Comparison of ENCODE assay signal across 16 cellular contexts in the genomic region with DNA sequence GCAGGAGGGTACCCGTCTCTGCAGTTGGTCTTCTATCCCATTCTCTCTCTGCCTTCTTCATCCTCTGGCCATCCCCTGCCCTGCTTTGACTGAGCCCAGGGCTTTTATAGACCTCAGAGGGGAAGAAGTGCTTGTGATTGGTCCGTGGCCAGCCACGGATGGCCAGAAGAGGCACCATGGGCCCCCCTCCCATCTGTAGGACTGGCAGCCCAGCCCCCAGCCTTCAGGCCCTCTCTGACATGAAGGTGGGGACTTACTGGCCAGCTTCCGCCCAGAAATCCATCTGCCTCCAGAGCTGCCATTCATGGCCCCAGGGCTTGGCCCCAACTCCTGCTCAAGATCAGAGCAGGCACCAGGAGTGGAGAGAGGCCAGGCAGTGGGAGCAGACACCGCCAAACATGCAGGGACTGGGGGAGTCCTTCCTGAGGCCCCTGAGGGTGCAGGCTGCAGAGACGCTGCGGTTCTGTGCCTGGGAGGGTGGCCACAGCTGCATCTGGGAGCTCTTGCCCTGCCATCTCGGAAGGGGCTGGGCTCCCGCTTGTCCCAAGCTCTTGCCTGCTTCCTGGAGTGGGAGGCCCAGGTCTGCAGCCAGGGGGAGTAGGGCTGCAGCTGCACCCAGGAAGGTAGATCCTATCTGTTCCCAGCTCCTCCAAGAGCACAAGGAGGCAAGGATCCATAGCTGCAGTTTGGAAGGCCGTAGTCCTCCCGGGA.
"Had no signal": no experiment of that assay in that cellular context is flagged by ENCODE, and none has a peak within 500 bp of the region (broad histone marks: within the 10 kb centered on the region; RNA-seq: fewer than 3 reads in every experiment).

No MANE protein-coding gene starts in this region.

- H3K27ac Mint-ChIP-seq: activated T-helper 2 cell treated with anti-CD3 and anti-CD28 coated beads, Interferon-gamma antibody, Interleukin-2, Interleukin-4, amounts not matched to agents 10 μg/mL and 5 μg/mL and 100 μg/mL, durations not matched to agents 14 hours and 24 hours and 36 hours; dendritic cell treated with granulocyte-macrophage colony-stimulating factor and Interleukin-4, amounts not matched to agents 40 ng/mL and 50 ng/mL, for 4 days; effector memory CD8-positive, alpha-beta T cell; naive thymus-derived CD8-positive, alpha-beta T cell had no signal

- H3K36me3 Mint-ChIP-seq: activated naive CD4-positive, alpha-beta T cell treated with anti-CD3 and anti-CD28 coated beads, Interleukin-2, amount 10 ng/mL, durations not matched to agents 7 days and 5 days had no signal

- H3K36me3 ChIP-seq: ascending aorta, breast epithelium had no signal

- H3K27me3 Mint-ChIP-seq: activated naive CD4-positive, alpha-beta T cell treated with anti-CD3 and anti-CD28 coated beads, Interleukin-2, amount 10 ng/mL, durations not matched to agents 7 days and 5 days; dendritic cell treated with granulocyte-macrophage colony-stimulating factor and Interleukin-4, amounts not matched to agents 40 ng/mL and 50 ng/mL, for 4 days; effector memory CD8-positive, alpha-beta T cell; naive thymus-derived CD8-positive, alpha-beta T cell had no signal

- H3K4me1 Mint-ChIP-seq: activated naive CD4-positive, alpha-beta T cell treated with anti-CD3 and anti-CD28 coated beads, Interleukin-2, amount 10 ng/mL, durations not matched to agents 7 days and 5 days had no signal

- H3K9me3 ChIP-seq: ascending aorta, breast epithelium had no signal

- H3K27ac ChIP-seq: ascending aorta, breast epithelium, epithelial cell of prostate, skin epidermis had no signal

- H3K27me3 ChIP-seq: ascending aorta, breast epithelium had no signal

- DNase-seq: activated CD4-positive, alpha-beta T cell treated with anti-CD3 and anti-CD28 coated beads, Interleukin-2, amount 50 U/mL, for 1 hour; activated CD4-positive, CD25-positive, alpha-beta regulatory T cell; activated naive CD4-positive, alpha-beta T cell treated with anti-CD3 and anti-CD28 coated beads, Interleukin-2, amount 10 ng/mL, durations not matched to agents 7 days and 5 days; effector memory CD8-positive, alpha-beta T cell; head of caudate nucleus; naive thymus-derived CD8-positive, alpha-beta T cell; stimulated activated CD4-positive, alpha-beta T cell treated with anti-CD3 and anti-CD28 coated beads, Interleukin-4, amount 100 ng/mL, for 24 hours; stimulated activated naive CD4-positive, alpha-beta T cell treated with Interleukin-2 at 50 U/mL for 16 hours; T-helper 2 cell; trophoblast cell had no signal

- H3K4me1 ChIP-seq: ascending aorta, breast epithelium had no signal

- ATAC-seq: effector memory CD8-positive, alpha-beta T cell; naive thymus-derived CD8-positive, alpha-beta T cell had no signal

- H3K4me3 Mint-ChIP-seq: activated naive CD4-positive, alpha-beta T cell treated with anti-CD3 and anti-CD28 coated beads, Interleukin-2, amount 10 ng/mL, durations not matched to agents 7 days and 5 days; dendritic cell treated with granulocyte-macrophage colony-stimulating factor and Interleukin-4, amounts not matched to agents 40 ng/mL and 50 ng/mL, for 4 days; effector memory CD8-positive, alpha-beta T cell; naive thymus-derived CD8-positive, alpha-beta T cell had no signal

- H3K4me3 ChIP-seq: ascending aorta, breast epithelium, skin epidermis had no signal
